1 cellular context compared by ENCODE assay signal in the genomic region with DNA sequence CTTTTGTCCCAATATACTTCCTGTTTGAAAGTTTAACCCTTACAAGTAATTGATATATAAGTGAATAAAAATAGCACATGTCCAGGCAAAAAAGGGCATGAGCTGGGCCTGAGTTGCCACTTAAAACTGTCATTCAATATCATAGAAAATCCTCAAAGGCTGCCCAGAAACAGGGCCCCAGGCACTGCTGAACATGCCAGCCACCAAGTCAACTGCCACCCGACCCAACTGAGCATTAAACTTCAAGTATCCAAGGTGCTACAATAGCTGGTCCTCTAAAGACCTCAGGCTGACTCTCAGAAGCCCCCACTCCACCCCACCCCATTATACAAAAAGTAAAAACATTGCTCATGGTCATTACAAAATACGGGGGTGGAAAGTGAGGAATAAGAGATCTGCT.
TF ChIP-seq lines count a peak whose summit lies in the region.

No MANE protein-coding gene starts in this region.

TF ChIP-seq in A549, 52 proteins besides CTCF, POLR2A, EP300 and RAD21 (continued from another document):
- TF ChIP-seq, protein P1, sequence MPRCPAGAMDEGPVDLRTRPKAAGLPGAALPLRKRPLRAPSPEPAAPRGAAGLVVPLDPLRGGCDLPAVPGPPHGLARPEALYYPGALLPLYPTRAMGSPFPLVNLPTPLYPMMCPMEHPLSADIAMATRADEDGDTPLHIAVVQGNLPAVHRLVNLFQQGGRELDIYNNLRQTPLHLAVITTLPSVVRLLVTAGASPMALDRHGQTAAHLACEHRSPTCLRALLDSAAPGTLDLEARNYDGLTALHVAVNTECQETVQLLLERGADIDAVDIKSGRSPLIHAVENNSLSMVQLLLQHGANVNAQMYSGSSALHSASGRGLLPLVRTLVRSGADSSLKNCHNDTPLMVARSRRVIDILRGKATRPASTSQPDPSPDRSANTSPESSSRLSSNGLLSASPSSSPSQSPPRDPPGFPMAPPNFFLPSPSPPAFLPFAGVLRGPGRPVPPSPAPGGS (IDR thresholded peaks at IDR 0.05), result no peak
- no peak for TF ChIP-seq ZC3H11A (IDR thresholded peaks at IDR 0.05)
- no peak for TF ChIP-seq HOXA7 (CRISPR knock-in tag; IDR thresholded peaks at IDR 0.05)
- no peak for TF ChIP-seq MYC (IDR thresholded peaks at IDR 0.05; ENCODE audit: borderline replicate concordance, low read length)
- TF ChIP-seq, protein P2, sequence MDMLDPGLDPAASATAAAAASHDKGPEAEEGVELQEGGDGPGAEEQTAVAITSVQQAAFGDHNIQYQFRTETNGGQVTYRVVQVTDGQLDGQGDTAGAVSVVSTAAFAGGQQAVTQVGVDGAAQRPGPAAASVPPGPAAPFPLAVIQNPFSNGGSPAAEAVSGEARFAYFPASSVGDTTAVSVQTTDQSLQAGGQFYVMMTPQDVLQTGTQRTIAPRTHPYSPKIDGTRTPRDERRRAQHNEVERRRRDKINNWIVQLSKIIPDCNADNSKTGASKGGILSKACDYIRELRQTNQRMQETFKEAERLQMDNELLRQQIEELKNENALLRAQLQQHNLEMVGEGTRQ (IDR thresholded peaks at IDR 0.05), result no peak
- TF ChIP-seq, protein P3, sequence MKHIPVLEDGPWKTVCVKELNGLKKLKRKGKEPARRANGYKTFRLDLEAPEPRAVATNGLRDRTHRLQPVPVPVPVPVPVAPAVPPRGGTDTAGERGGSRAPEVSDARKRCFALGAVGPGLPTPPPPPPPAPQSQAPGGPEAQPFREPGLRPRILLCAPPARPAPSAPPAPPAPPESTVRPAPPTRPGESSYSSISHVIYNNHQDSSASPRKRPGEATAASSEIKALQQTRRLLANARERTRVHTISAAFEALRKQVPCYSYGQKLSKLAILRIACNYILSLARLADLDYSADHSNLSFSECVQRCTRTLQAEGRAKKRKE (CRISPR knock-in tag; IDR thresholded peaks at IDR 0.05; ENCODE audit: low read depth), result no peak
